1 cellular context compared by ENCODE assay signal in the genomic region with DNA sequence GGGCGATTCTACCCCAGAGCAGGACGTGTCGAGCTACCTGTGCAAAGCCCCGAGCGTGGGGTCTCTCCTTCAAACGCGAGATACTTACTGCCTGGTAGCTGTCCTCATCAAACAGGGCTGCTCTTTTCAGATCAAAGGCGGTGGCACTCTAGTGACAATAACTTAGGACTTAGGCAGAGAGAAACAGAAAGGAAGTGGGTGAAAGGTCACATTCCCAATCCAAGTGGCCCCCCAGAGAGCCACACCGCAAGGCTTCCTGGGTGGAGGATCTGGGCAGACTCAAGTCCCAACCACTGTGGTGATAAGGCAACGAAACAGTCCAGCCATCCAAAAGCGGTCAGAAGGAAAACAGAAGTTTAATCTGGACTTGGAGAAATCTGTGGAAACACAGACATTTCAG.
TF ChIP-seq lines count a peak whose summit lies in the region.

No MANE protein-coding gene starts in this region.

TF ChIP-seq in endothelial cell of umbilical vein, 7 proteins besides CTCF, POLR2A, EP300 and RAD21 (continued from another document):
- TF ChIP-seq, protein P1, sequence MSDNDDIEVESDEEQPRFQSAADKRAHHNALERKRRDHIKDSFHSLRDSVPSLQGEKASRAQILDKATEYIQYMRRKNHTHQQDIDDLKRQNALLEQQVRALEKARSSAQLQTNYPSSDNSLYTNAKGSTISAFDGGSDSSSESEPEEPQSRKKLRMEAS (IDR thresholded peaks at IDR 0.05; ENCODE audit: insufficient read depth, insufficient read length) = no peak
- TF ChIP-seq FOS (IDR thresholded peaks at IDR 0.05; ENCODE audit: borderline replicate concordance, insufficient read depth, low read length) = no peak
TF ChIP-seq in endothelial cell of umbilical vein: peak in this region for 0.
